ENCODE assay signal across 26 cellular contexts in the genomic region with DNA sequence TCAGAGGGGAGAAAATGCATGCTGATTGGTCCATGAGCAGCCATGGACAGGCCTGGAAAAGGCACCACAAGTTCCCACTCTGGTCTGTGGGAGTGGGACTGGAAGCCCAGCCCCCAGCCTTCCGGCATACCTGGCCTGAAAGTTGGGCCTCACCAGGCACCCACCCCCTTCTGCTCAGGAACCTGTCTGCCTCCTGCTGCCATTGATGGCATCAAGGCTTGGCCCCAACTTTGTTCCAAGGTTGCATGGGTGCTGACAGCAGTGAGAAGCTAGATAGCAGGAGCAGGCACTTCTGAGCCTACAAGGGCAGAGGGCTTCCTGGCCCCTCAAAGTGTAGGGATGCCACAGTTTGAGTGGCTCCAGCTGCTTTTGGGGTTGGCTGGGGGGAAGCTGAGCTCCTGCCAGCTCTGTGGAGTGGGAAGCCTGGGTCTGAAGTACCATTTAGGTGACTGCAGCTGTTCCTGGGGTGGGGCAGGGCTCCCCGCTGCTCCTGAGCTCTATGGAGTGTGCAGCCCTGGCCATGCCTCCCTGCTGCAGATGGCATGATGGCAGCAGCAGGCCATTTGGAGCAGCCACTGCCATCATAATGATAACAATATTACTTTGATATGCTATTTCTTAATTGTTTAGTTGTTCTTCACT.
"Had no signal": no experiment of that assay in that cellular context is flagged by ENCODE, and none has a peak within 500 bp of the region (broad histone marks: within the 10 kb centered on the region; RNA-seq: fewer than 3 reads in every experiment).

No MANE protein-coding gene starts in this region.

- H3K27me3 ChIP-seq: neutrophil, right atrium auricular region, right lobe of liver, stomach, testis, thyroid gland, uterus had no signal

- ATAC-seq: left lobe of liver; lower lobe of right lung; naive thymus-derived CD8-positive, alpha-beta T cell; right lobe of liver; stimulated activated naive B cell treated with anti-CD40 and anti-IgM and Interleukin-4, amounts not matched to agents 10 μg/mL and 1 μg/mL and 100 μg/mL, for 72 hours; stimulated activated naive CD8-positive, alpha-beta T cell treated with anti-CD3 and anti-CD28 coated beads, Interleukin-15, Interleukin-2, amounts not matched to agents 100 U/mL and 50 U/mL, for 24 hours had no signal

- H3K9me3 ChIP-seq: lower lobe of right lung, neutrophil, right lobe of liver, testis, thyroid gland, uterus had no signal

- DNase-seq: hypothalamus; immature natural killer cell; kidney glomerular epithelial cell; left cardiac atrium; lower lobe of right lung; mammary epithelial cell; mesenchymal stem cell; naive thymus-derived CD8-positive, alpha-beta T cell; occipital lobe; right lobe of liver; stimulated activated CD4-positive, alpha-beta T cell treated with anti-CD3 and anti-CD28 coated beads, Interleukin-12 subunit alpha, Interleukin-12 subunit beta, amount 100 ng/mL, for 4 hours; stimulated activated CD4-positive, alpha-beta T cell treated with anti-CD3 and anti-CD28 coated beads, Interleukin-15, amount 100 ng/mL, for 24 hours; stimulated activated CD4-positive, alpha-beta T cell treated with anti-CD3 and anti-CD28 coated beads, Interleukin-2, amount 100 ng/mL, for 24 hours; stimulated activated CD4-positive, alpha-beta T cell treated with anti-CD3 and anti-CD28 coated beads, Interleukin-4, amount 100 ng/mL, for 1 hour; stimulated activated naive B cell treated with anti-CD40 and anti-IgM and Interleukin-4, amounts not matched to agents 10 μg/mL and 1 μg/mL and 100 μg/mL, for 72 hours; stimulated activated naive CD8-positive, alpha-beta T cell treated with anti-CD3 and anti-CD28 coated beads, Interleukin-15, Interleukin-2, amounts not matched to agents 100 U/mL and 50 U/mL, for 24 hours; stomach; testis; thyroid gland; trophoblast cell; uterus had no signal

- H3K4me3 ChIP-seq: lower lobe of right lung, right atrium auricular region, right lobe of liver, smooth muscle cell, stomach, testis, thyroid gland, uterus had no signal

- H3K36me3 ChIP-seq: lower lobe of right lung, neutrophil, right atrium auricular region, right lobe of liver, stomach, thyroid gland, uterus had no signal

- H3K27ac ChIP-seq: lower lobe of right lung, neutrophil, parathyroid adenoma, right atrium auricular region, right lobe of liver, stomach, testis, thyroid gland, uterus had no signal

- H3K4me1 ChIP-seq: lower lobe of right lung, parathyroid adenoma, right atrium auricular region, right lobe of liver, stomach, testis, thyroid gland, uterus had no signal
